10 cellular contexts compared by ENCODE assay signal in the genomic region with DNA sequence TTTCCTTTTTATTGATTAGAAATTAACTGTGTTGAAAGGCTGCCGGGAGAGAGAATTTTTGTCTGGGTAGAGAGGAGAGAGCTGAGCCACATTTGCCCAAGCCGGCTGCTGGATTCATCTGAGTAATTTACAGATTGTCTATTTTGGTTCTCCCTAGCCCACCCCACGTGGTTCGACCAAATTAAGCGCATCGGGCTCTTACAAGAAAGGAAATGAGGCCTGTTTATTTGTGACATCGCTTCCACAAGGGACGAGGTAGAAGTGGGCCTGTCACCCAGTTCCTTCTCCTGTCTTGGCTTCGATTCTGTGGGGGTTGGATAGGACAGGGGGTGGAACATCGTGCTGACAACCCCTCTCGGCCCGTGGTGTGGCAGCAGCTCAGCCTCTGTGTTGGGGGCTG. TPM values are rescaled to one million over a fixed set of nuclear protein-coding genes. Genes with fewer than 3 reads are reported as not detected.
DNase-seq lines count a peak whose midpoint lies in the region; ATAC-seq lines count a peak whose summit lies in the region.
"Had no signal": no experiment of that assay in that cellular context is flagged by ENCODE, and none has a peak within 500 bp of the region (broad histone marks: within the 10 kb centered on the region; RNA-seq: fewer than 3 reads in every experiment).

No MANE protein-coding gene starts in this region.

- DNase-seq in NCI-H146 (lab: John Stamatoyannopoulos, UW), result peak; percentile 47
- DNase-seq in NCI-H146 treated with DMSO at 0.1 percent for 48 hours (lab: John Stamatoyannopoulos, UW; ENCODE audit: unreplicated experiment), result no peak
- peak; percentile 41 for DNase-seq in NOMO-1 treated with dmso at 0.1 percent for 144 hours (lab: John Stamatoyannopoulos, UW; ENCODE audit: unreplicated experiment)
- DNase-seq in HUDEP-2 (lab: John Stamatoyannopoulos, UW; ENCODE audit: unreplicated experiment in 76 of 76), result no peak
- DNase-seq in DMS114 treated with DMSO at 0.1 percent for 48 hours (lab: John Stamatoyannopoulos, UW; ENCODE audit: unreplicated experiment), result no peak
- no peak for DNase-seq in stimulated activated CD4-positive, alpha-beta T cell treated with anti-CD3 and anti-CD28 coated beads, Interleukin-4, amount 100 ng/mL, for 24 hours

- ATAC-seq in HG02852 (IDR thresholded peaks at IDR 0.05; ENCODE audit: unreplicated experiment), result peak; percentile 37
- ATAC-seq: HepG2 had no signal

- H3K27ac ChIP-seq in temporal lobe (ENCODE audit: low read depth, low read length), result peak overlapping the region; percentile 19
- H3K27ac ChIP-seq: cardiac muscle cell had no signal

RNA-seq across cellular contexts. Expression of a gene that starts 42.9 kb away (rescaled TPM):
- total RNA-seq in temporal lobe, result 3.9 TPM
- total RNA-seq: HepG2 had no signal

Comparison
In these comparisons a context has a peak if more than half of its experiments do, and no peak if none do; other contexts are left out.
1. DNase-seq: peak in NCI-H146 (single experiment) and NOMO-1 treated with dmso at 0.1 percent for 144 hours (single experiment); none in NCI-H146 treated with DMSO at 0.1 percent for 48 hours (single experiment), HUDEP-2 (0 of 76), DMS114 treated with DMSO at 0.1 percent for 48 hours (single experiment) and stimulated activated CD4-positive, alpha-beta T cell treated with anti-CD3 and anti-CD28 coated beads, Interleukin-4, amount 100 ng/mL, for 24 hours (single experiment).